Comparison of ENCODE assay signal across 8 cellular contexts in the genomic region with DNA sequence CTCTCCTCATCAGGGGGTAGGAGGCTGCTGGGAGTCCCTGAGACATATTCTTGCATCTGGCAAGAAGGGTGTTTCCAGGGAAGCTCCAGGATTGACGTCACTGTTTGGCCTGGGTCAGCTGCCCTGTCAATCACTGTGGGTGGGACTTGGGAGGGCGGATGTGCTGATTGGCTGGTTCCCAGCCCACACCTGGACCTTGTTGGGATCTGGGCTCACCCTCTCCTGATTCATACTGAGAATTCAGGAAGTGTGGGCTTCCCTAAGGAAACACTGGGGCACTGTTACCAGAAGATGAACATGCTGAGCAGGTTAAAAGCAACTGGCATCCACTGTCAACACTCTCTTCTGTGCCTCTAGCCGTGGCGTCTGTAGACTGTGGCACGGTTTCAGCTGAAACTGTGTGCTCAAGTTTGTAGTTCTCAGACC. TPM values are rescaled to one million over a fixed set of nuclear protein-coding genes. Genes with fewer than 3 reads are reported as not detected.
DNase-seq lines count a peak whose midpoint lies in the region; ATAC-seq and TF ChIP-seq lines count a peak whose summit lies in the region.

No MANE protein-coding gene starts in this region.

- H3K27me3 Mint-ChIP-seq in natural killer cell treated with Interleukin-12 subunit alpha and Interleukin-12 subunit beta and Interleukin-15 and Interleukin-18, amount 100 ng/mL, for 72 hours, result peaks cover 8 to 13% of the 10 kb centered on the region in 2 donors

- peaks cover 20% of the 10 kb centered on the region for H3K4me1 ChIP-seq in HUES48 (ENCODE audit: control insufficient read depth, insufficient read depth, low read length)
- H3K4me1 ChIP-seq in stomach, result peaks cover 6 to 24% (median 13%) of the 10 kb centered on the region in 4 donors

- no peaks in the 10 kb centered on the region for H3K27me3 ChIP-seq in HUES48 (ENCODE audit: control insufficient read depth, insufficient read depth, low read length)
- H3K27me3 ChIP-seq in stomach, result peaks cover 0 to 7% (median 0%) of the 10 kb centered on the region in 3 donors

- peak; percentile 39 for DNase-seq in UCSD-AML1 (lab: John Stamatoyannopoulos, UW; ENCODE audit: unreplicated experiment)
- peak; percentile 79 for DNase-seq in iPS DF 19.7 (ENCODE audit: low read depth, low spot score)
- peak; percentile 48 for DNase-seq in stomach
- no peak for DNase-seq in natural killer cell treated with Interleukin-12 subunit alpha and Interleukin-12 subunit beta and Interleukin-15 and Interleukin-18, amount 100 ng/mL, for 72 hours (ENCODE audit: low spot score)
- no peak for DNase-seq in activated CD8-positive, alpha-beta memory T cell treated with anti-CD3 and anti-CD28 coated beads, Interleukin-2, amount 50 U/mL, for 4 hours
- no peak for DNase-seq in stimulated activated naive CD4-positive, alpha-beta T cell (lab: John Stamatoyannopoulos, UW)

- H3K4me1 Mint-ChIP-seq in natural killer cell treated with Interleukin-12 subunit alpha and Interleukin-12 subunit beta and Interleukin-15 and Interleukin-18, amount 100 ng/mL, for 72 hours (ENCODE audit: low read depth in 2 of 2), result peaks cover 0 to 4% of the 10 kb centered on the region in 2 donors

- no peaks in the 10 kb centered on the region for H3K36me3 Mint-ChIP-seq in natural killer cell treated with Interleukin-12 subunit alpha and Interleukin-12 subunit beta and Interleukin-15 and Interleukin-18, amount 100 ng/mL, for 72 hours

- peak overlapping the region; percentile 53 for H3K4me3 ChIP-seq in HUES48 (ENCODE audit: low read depth, low read length)
- no peak overlapping the region for H3K4me3 ChIP-seq in stomach

- no peak for TF ChIP-seq CTCF in stomach (IDR thresholded peaks at IDR 0.05)

- WGBS in stomach, 5 donors, result 23 to 48% (median 28%) methylated on average over 4 to 5 of the region's 5 CpGs

- H3K27ac Mint-ChIP-seq in natural killer cell treated with Interleukin-12 subunit alpha and Interleukin-12 subunit beta and Interleukin-15 and Interleukin-18, amount 100 ng/mL, for 72 hours, result no peak overlapping the region

- H3K27ac ChIP-seq in HUES48 (ENCODE audit: low read depth, low read length) (peak overlapping the region; percentile 80), stomach (peak overlapping the region in 1 of 5 donors; percentile 3)

- peak overlapping the region; percentile 52 for H3K9ac ChIP-seq in HUES48 (ENCODE audit: low read depth, low read length)

- no peak for TF ChIP-seq EP300 in stomach (IDR thresholded peaks at IDR 0.05)

- no peak for ATAC-seq in natural killer cell treated with Interleukin-12 subunit alpha and Interleukin-12 subunit beta and Interleukin-15 and Interleukin-18, amount 100 ng/mL, for 72 hours
- ATAC-seq in GM18861 (IDR thresholded peaks at IDR 0.05; ENCODE audit: unreplicated experiment), result no peak

- H3K9me3 Mint-ChIP-seq in natural killer cell treated with Interleukin-12 subunit alpha and Interleukin-12 subunit beta and Interleukin-15 and Interleukin-18, amount 100 ng/mL, for 72 hours, result no peaks in the 10 kb centered on the region

- intact Hi-C loops in stomach (cut with DNase I; ENCODE audit: low total_unique reads), result no loop called here

- no peak for TF ChIP-seq POLR2A in stomach (IDR thresholded peaks at IDR 0.05)

- H3K4me3 Mint-ChIP-seq in natural killer cell treated with Interleukin-12 subunit alpha and Interleukin-12 subunit beta and Interleukin-15 and Interleukin-18, amount 100 ng/mL, for 72 hours, result no peak overlapping the region

- H3K9me3 ChIP-seq in HUES48 (ENCODE audit: control insufficient read depth, insufficient read depth, low read length), result no peaks in the 10 kb centered on the region
- H3K9me3 ChIP-seq in stomach, result no peaks in the 10 kb centered on the region

- H3K36me3 ChIP-seq in HUES48 (ENCODE audit: control insufficient read depth, insufficient read depth, low read length) (no peaks in the 10 kb centered on the region), stomach (peaks cover 0 to 3% (median 0%) of the 10 kb centered on the region in 4 donors)

RNA-seq across cellular contexts. Expression of gene CDH26, which starts 36.5 kb away (rescaled TPM):
- total RNA-seq in stomach, result 100 to 1,000 TPM in 1 of 5 donors, 1 to 10 TPM in 3, under 1 TPM in 1; 0.45 to 116 (median 5.8) TPM
- polyA plus RNA-seq in stomach, result 1 to 10 TPM in 1 of 3 donors, under 1 TPM in 1, not detected in 1; 0.25 to 6.0 TPM
- total RNA-seq in natural killer cell treated with Interleukin-12 subunit alpha and Interleukin-12 subunit beta and Interleukin-15 and Interleukin-18, amount 100 ng/mL, for 72 hours, result 1 to 10 TPM; 1.8 TPM

RNA-seq across cellular contexts. Expression of gene FAM217B, which starts 54.5 kb away (rescaled TPM):
- total RNA-seq in stomach, result 10 to 100 TPM in 2 of 5 donors, 1 to 10 TPM in 3; 2.3 to 17.9 (median 8.6) TPM
- polyA plus RNA-seq in stomach, result 1 to 10 TPM; 1.6 to 2.3 (median 2.2) TPM
- 10 to 100 TPM; 27.7 to 31.7 TPM for total RNA-seq in natural killer cell treated with Interleukin-12 subunit alpha and Interleukin-12 subunit beta and Interleukin-15 and Interleukin-18, amount 100 ng/mL, for 72 hours

RNA-seq across cellular contexts. Expression of gene PPP1R3D, which starts 54.6 kb away (rescaled TPM):
- total RNA-seq in stomach, result 1 to 10 TPM in 4 of 5 donors, under 1 TPM in 1; 0.58 to 7.1 (median 5.7) TPM
- polyA plus RNA-seq in stomach, result 1 to 10 TPM; 2.6 to 3.8 (median 3.7) TPM
- total RNA-seq in natural killer cell treated with Interleukin-12 subunit alpha and Interleukin-12 subunit beta and Interleukin-15 and Interleukin-18, amount 100 ng/mL, for 72 hours, result 10 to 100 TPM; 10.2 to 16.4 TPM

Comparison
In these comparisons a context has a peak if more than half of its experiments do, and no peak if none do; other contexts are left out.
1. DNase-seq: peak in UCSD-AML1 (single experiment), iPS DF 19.7 (single experiment) and stomach (single experiment); none in natural killer cell treated with Interleukin-12 subunit alpha and Interleukin-12 subunit beta and Interleukin-15 and Interleukin-18, amount 100 ng/mL, for 72 hours (single experiment), activated CD8-positive, alpha-beta memory T cell treated with anti-CD3 and anti-CD28 coated beads, Interleukin-2, amount 50 U/mL, for 4 hours (single experiment) and stimulated activated naive CD4-positive, alpha-beta T cell (0 of 6).